Comparison of ENCODE assay signal across 29 cellular contexts in genomic region chr20:62294516-62294915, GRCh38. TPM values are rescaled to one million over a fixed set of nuclear protein-coding genes. Genes with fewer than 3 reads are reported as not detected.
DNase-seq lines count a peak whose midpoint lies in the region; ATAC-seq and TF ChIP-seq lines count a peak whose summit lies in the region.
"Had no signal": no experiment of that assay in that cellular context is flagged by ENCODE, and none has a peak within 500 bp of the region (broad histone marks: within the 10 kb centered on the region; RNA-seq: fewer than 3 reads in every experiment).

No MANE protein-coding gene starts in this region.

- H3K4me2 ChIP-seq in BLaER1: peak overlapping the region; percentile 86
- no peak overlapping the region for H3K4me2 ChIP-seq in PC-3 (ENCODE audit: low read length)

- H3K36me3 ChIP-seq in BLaER1: peaks cover 41% of the 10 kb centered on the region
- H3K36me3 ChIP-seq in PC-3 (ENCODE audit: low read depth, low read length): peaks cover 12% of the 10 kb centered on the region

- H3K4me1 ChIP-seq in BLaER1: peaks cover 71% of the 10 kb centered on the region
- H3K4me1 ChIP-seq in PC-3 (ENCODE audit: insufficient read depth, low read length): no peaks in the 10 kb centered on the region

- H3K27ac Mint-ChIP-seq in memory B cell: no peak overlapping the region
- H3K27ac Mint-ChIP-seq: activated naive CD8-positive, alpha-beta T cell treated with anti-CD3 and anti-CD28 coated beads for 36 hours; activated T-cell treated with anti-CD3 and anti-CD28 coated beads, Interleukin-2, amount 50 U/mL, for 24 hours; T-helper 2 cell treated with Interferon-gamma antibody and Interleukin-4, amounts not matched to agents 5 μg/mL and 100 μg/mL, for 36 hours had no signal

- H3K4me3 ChIP-seq in BLaER1: 0 out of 2 replicates have a peak overlapping the region, but pooled peaks have one; percentile 16
- no peak overlapping the region for H3K4me3 ChIP-seq in PC-3 (ENCODE audit: low read length)
- H3K4me3 ChIP-seq: prostate gland had no signal

- POLR2A ChIA-PET in PC-3 (lab: Charles Lee; ENCODE audit: unreplicated experiment): no interaction called here

- no peaks in the 10 kb centered on the region for H4K20me1 ChIP-seq in BLaER1
- no peaks in the 10 kb centered on the region for H4K20me1 ChIP-seq in PC-3 (ENCODE audit: low read length)

- TSS peak; percentile 57 for BruUV-seq in PC-3 (replicated peaks; lab: Mats Ljungman, UMichigan)

- H3K4me3 Mint-ChIP-seq in memory B cell: no peak overlapping the region
- H3K4me3 Mint-ChIP-seq: activated CD4-positive, alpha-beta T cell treated with anti-CD3 and anti-CD28 coated beads, Interleukin-2, amount 10 ng/mL, durations not matched to agents 7 days and 5 days; activated naive CD8-positive, alpha-beta T cell treated with anti-CD3 and anti-CD28 coated beads for 36 hours; activated T-cell treated with anti-CD3 and anti-CD28 coated beads, Interleukin-2, amount 50 U/mL, for 24 hours; T-helper 2 cell treated with Interferon-gamma antibody and Interleukin-4, amounts not matched to agents 5 μg/mL and 100 μg/mL, for 36 hours had no signal

- H3K27me3 Mint-ChIP-seq in memory B cell: no peaks in the 10 kb centered on the region
- H3K27me3 Mint-ChIP-seq: activated CD4-positive, alpha-beta T cell treated with anti-CD3 and anti-CD28 coated beads, Interleukin-2, amount 10 ng/mL, durations not matched to agents 7 days and 5 days; activated naive CD8-positive, alpha-beta T cell treated with anti-CD3 and anti-CD28 coated beads for 36 hours; activated T-cell treated with anti-CD3 and anti-CD28 coated beads, Interleukin-2, amount 50 U/mL, for 24 hours; IgD-negative memory B cell had no signal

- TF ChIP-seq CTCF in PC-3 (conservative IDR thresholded peaks at IDR 0.05; ENCODE audit: low read depth, low read length): no peak

- peaks cover 22% of the 10 kb centered on the region for H3K4me1 Mint-ChIP-seq in memory B cell
- H3K4me1 Mint-ChIP-seq: activated naive CD8-positive, alpha-beta T cell treated with anti-CD3 and anti-CD28 coated beads for 36 hours had no signal

- 0 out of 2 replicates have a peak overlapping the region, but pooled peaks have one; percentile 33 for H3K9ac ChIP-seq in BLaER1
- no peak overlapping the region for H3K9ac ChIP-seq in PC-3 (ENCODE audit: low read length)

- intact Hi-C loops in PC-3 (cut with micrococcal nuclease): no loop called here

- H3K9me3 ChIP-seq in BLaER1: no peaks in the 10 kb centered on the region
- no peaks in the 10 kb centered on the region for H3K9me3 ChIP-seq in PC-3 (ENCODE audit: low read length)
- H3K9me3 ChIP-seq: prostate gland had no signal

- H2AFZ ChIP-seq in PC-3 (ENCODE audit: low read length): no peak overlapping the region

- ATAC-seq in GM19452 (IDR thresholded peaks at IDR 0.05; ENCODE audit: unreplicated experiment) (peak; percentile 81), PC-3 (no peak), memory B cell (ENCODE audit: low read depth) (peak; percentile 59)
- ATAC-seq in stimulated activated naive CD8-positive, alpha-beta T cell treated with anti-CD3 and anti-CD28 coated beads, Interleukin-15, Interleukin-2, amounts not matched to agents 100 U/mL and 50 U/mL, for 24 hours: no peak
- ATAC-seq: left lobe of liver, SK-N-SH treated with all-trans-retinoic acid at 6 μM for 48 hours had no signal

- no peaks in the 10 kb centered on the region for H3K9me3 Mint-ChIP-seq in memory B cell
- H3K9me3 Mint-ChIP-seq: activated CD4-positive, alpha-beta T cell treated with anti-CD3 and anti-CD28 coated beads, Interleukin-2, amount 10 ng/mL, durations not matched to agents 7 days and 5 days; activated naive CD8-positive, alpha-beta T cell treated with anti-CD3 and anti-CD28 coated beads for 36 hours; activated T-cell treated with anti-CD3 and anti-CD28 coated beads, Interleukin-2, amount 50 U/mL, for 24 hours; IgD-negative memory B cell; T-helper 2 cell treated with Interferon-gamma antibody and Interleukin-4, amounts not matched to agents 5 μg/mL and 100 μg/mL, for 36 hours had no signal

- H3K9me2 ChIP-seq in PC-3 (replicated peaks; ENCODE audit: low read length): no peaks in the 10 kb centered on the region

- peaks cover 7% of the 10 kb centered on the region for H3K36me3 Mint-ChIP-seq in memory B cell
- H3K36me3 Mint-ChIP-seq: activated naive CD8-positive, alpha-beta T cell treated with anti-CD3 and anti-CD28 coated beads for 36 hours had no signal

- no peaks in the 10 kb centered on the region for H3F3A ChIP-seq in PC-3 (ENCODE audit: low read length, unreplicated experiment)

- DNase-seq in PC-3 (no peak), memory B cell (ENCODE audit: low spot score in 2 of 2) (no peak), hippocampal formation (lab: John Stamatoyannopoulos, UW) (no peak), NCI-H146 (lab: John Stamatoyannopoulos, UW) (no peak), GM19240 (ENCODE audit: insufficient read length, low spot score) (no peak)
- no peak for DNase-seq in stimulated activated naive CD8-positive, alpha-beta T cell treated with anti-CD3 and anti-CD28 coated beads, Interleukin-15, Interleukin-2, amounts not matched to agents 100 U/mL and 50 U/mL, for 24 hours
- DNase-seq: activated CD4-positive, alpha-beta T cell treated with anti-CD3 and anti-CD28 coated beads, Interleukin-2, amount 10 ng/mL, durations not matched to agents 7 days and 5 days; activated effector memory CD4-positive, alpha-beta T cell treated with anti-CD3 and anti-CD28 coated beads, Interleukin-2, amount 50 U/mL, for 16 hours; activated naive CD8-positive, alpha-beta T cell treated with anti-CD3 and anti-CD28 coated beads for 36 hours; activated T-cell treated with anti-CD3 and anti-CD28 coated beads, Interleukin-2, amount 50 U/mL, for 24 hours; aorta; C1 segment of cervical spinal cord; DMS53; GOT3; NCI-H1092 treated with DMSO at 0.1 percent for 48 hours; NCI-H187; NCI-H2171; NCI-H82; Right ventricle myocardium superior; stimulated activated CD4-positive, alpha-beta T cell treated with anti-CD3 and anti-CD28 coated beads, Interleukin-4, amount 100 ng/mL, for 24 hours; trophoblast cell had no signal

- peak overlapping the region; percentile 66 for H3K27ac ChIP-seq in BLaER1
- H3K27ac ChIP-seq in PC-3 (ENCODE audit: low read length): no peak overlapping the region
- H3K27ac ChIP-seq: prostate gland, VCaP had no signal

- CTCF ChIA-PET in PC-3 (lab: Charles Lee): no interaction called here

- H3K27me3 ChIP-seq in BLaER1 (no peaks in the 10 kb centered on the region), PC-3 (ENCODE audit: low read length) (no peaks in the 10 kb centered on the region)

- H3K79me2 ChIP-seq in PC-3 (ENCODE audit: low read length): no peaks in the 10 kb centered on the region

RNA-seq across cellular contexts. Expression of gene ADRM1, which starts 8.3 kb away (rescaled TPM):
- total RNA-seq in PC-3 (2014; rRNA removed): 374 and 487 TPM in 2 replicates

RNA-seq across cellular contexts. Expression of gene OSBPL2, which starts 56.2 kb away (rescaled TPM):
- total RNA-seq in PC-3 (2014; rRNA removed): 32.5 and 39.7 TPM in 2 replicates

Comparison
In these comparisons a context has a peak if more than half of its experiments do, and no peak if none do; other contexts are left out.
1. ATAC-seq: peak in GM19452 (single experiment) and memory B cell (single experiment); none in PC-3 (single experiment) and stimulated activated naive CD8-positive, alpha-beta T cell treated with anti-CD3 and anti-CD28 coated beads, Interleukin-15, Interleukin-2, amounts not matched to agents 100 U/mL and 50 U/mL, for 24 hours (single experiment).